8 cellular contexts compared by ENCODE assay signal in the genomic region with DNA sequence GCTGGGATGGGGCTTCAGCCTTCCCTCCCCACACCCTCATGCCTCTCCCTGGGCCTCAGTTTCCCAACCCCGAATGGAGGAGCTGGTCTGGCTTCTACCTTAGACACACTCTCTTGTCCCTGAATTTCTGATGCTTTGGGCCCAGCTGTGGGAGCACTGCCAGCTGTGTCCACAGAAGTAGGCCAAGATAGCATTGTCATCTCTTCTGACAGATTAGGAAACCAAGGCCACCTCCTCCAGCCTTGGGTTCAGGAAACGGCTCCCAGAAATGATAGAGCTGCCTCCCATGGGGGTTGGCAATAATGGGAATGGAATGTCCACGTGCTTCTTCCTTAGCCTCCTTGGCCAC. TPM values are rescaled to one million over a fixed set of nuclear protein-coding genes. Genes with fewer than 3 reads are reported as not detected.
DNase-seq lines count a peak whose midpoint lies in the region; ATAC-seq, FAIRE-seq and TF ChIP-seq lines count a peak whose summit lies in the region.

No MANE protein-coding gene starts in this region.

- no peak for TF ChIP-seq EP300 in SK-N-SH (IDR thresholded peaks at IDR 0.05; ENCODE audit: borderline replicate concordance in 1 of 2, low read depth in 1 of 2, low read length in 1 of 2)

- H4K20me1 ChIP-seq in SK-N-SH (ENCODE audit: insufficient read depth) (peaks cover 18% of the 10 kb centered on the region; the same call in 1 of the 2 replicates), keratinocyte (ENCODE audit: control insufficient read depth, extremely low read depth, insufficient read depth, low read length) (peaks cover 24% of the 10 kb centered on the region)

- FAIRE-seq in keratinocyte (lab: Jason Lieb, UNC), result no peak

- no peak for ATAC-seq in SK-N-SH treated with all-trans-retinoic acid at 6 μM for 48 hours
- ATAC-seq in activated naive CD4-positive, alpha-beta T cell treated with anti-CD3 and anti-CD28 coated beads, Interleukin-2, amount 50 U/mL, for 72 hours, result no peak

- H3K9me1 ChIP-seq in keratinocyte (ENCODE audit: control insufficient read depth, extremely low read depth, insufficient read depth, low read length), result peaks cover 8% of the 10 kb centered on the region

- CTCF ChIA-PET in SK-N-SH (lab: Yijun Ruan, JAX), result interaction anchor here (0.8 to 2.1 kb wide), 5 partner anchors 10 to 123 kb away, joined by 3 to 8 read pairs (median 5); no protein-coding TSS in a partner anchor

- dilution Hi-C loops in keratinocyte (cut with MboI; ENCODE audit: extremely low pct_ligation_motif_present, low sequenced_read_pairs), result no loop called here

- no peak for TF ChIP-seq RAD21 in SK-N-SH (IDR thresholded peaks at IDR 0.05; ENCODE audit: low read length)

- H3K4me1 ChIP-seq in SK-N-SH (ENCODE audit: control insufficient read depth in 1 of 2, insufficient read depth in 2 of 2, low read depth in 1 of 2, low read length in 1 of 2) (peaks cover 13 to 43% of the 10 kb centered on the region in 2 experiments; a peak in 3 of 4 replicates), keratinocyte (ENCODE audit: control insufficient read depth, extremely low read depth, insufficient read depth, low read length) (peaks cover 28% of the 10 kb centered on the region), stomach smooth muscle (ENCODE audit: control insufficient read depth, insufficient read depth, low read length) (peaks cover 29% of the 10 kb centered on the region)

- H3K4me3 ChIP-seq in SK-N-SH (ENCODE audit: low read depth in 2 of 2, low read length in 1 of 2) (peak overlapping the region; percentile 95 to 96), keratinocyte (ENCODE audit: control insufficient read depth in 2 of 3, extremely low read depth in 1 of 3, insufficient read depth in 2 of 3, low read depth in 1 of 3, low read length in 3 of 3) (peak overlapping the region; percentile 76 to 87 (median 80)), stomach smooth muscle (ENCODE audit: low read length in 2 of 2) (peak overlapping the region; percentile 66 to 84)

- peak overlapping the region; percentile 99 for H3K4me2 ChIP-seq in SK-N-SH
- peak overlapping the region; percentile 98 for H3K4me2 ChIP-seq in keratinocyte (ENCODE audit: control insufficient read depth, extremely low read depth, insufficient read depth, low read depth, low read length)

- WGBS in SK-N-SH (ENCODE audit: low lambda C conversion rate), result 90% methylated on average over 1 of the region's 3 CpGs

- peaks cover 42 to 45% of the 10 kb centered on the region in 2 donors for H3K36me3 Mint-ChIP-seq in activated naive CD4-positive, alpha-beta T cell treated with anti-CD3 and anti-CD28 coated beads, Interleukin-2, amount 50 U/mL, for 72 hours

- H3K79me2 ChIP-seq in SK-N-SH (ENCODE audit: insufficient read depth), result peaks cover 50% of the 10 kb centered on the region
- peaks cover 43% of the 10 kb centered on the region for H3K79me2 ChIP-seq in keratinocyte (ENCODE audit: control insufficient read depth, insufficient read depth, low read length)

- H3K9ac ChIP-seq in SK-N-SH (peak overlapping the region; percentile 96), keratinocyte (ENCODE audit: control insufficient read depth, extremely low read depth, insufficient read depth, low read length) (peak overlapping the region; percentile 97), stomach smooth muscle (ENCODE audit: low read length in 2 of 2) (peak overlapping the region; percentile 80 to 84)

- H3K36me3 ChIP-seq in SK-N-SH (replicated peaks in 1 of 2; ENCODE audit: control insufficient read depth in 1 of 2, insufficient read depth in 2 of 2, low read length in 1 of 2) (peaks cover 41 to 46% of the 10 kb centered on the region in 2 experiments), keratinocyte (ENCODE audit: control insufficient read depth in 2 of 2, extremely low read depth in 1 of 2, insufficient read depth in 2 of 2, low read length in 2 of 2) (peaks cover 37 to 49% of the 10 kb centered on the region in 2 experiments), stomach smooth muscle (ENCODE audit: control insufficient read depth in 2 of 2, insufficient read depth in 2 of 2, low read length in 2 of 2) (peaks cover 37 to 39% of the 10 kb centered on the region in 2 donors)

- POLR2A ChIA-PET in SK-N-SH (lab: Yijun Ruan, JAX), result no interaction called here

- no peak for TF ChIP-seq CTCF in SK-N-SH (IDR thresholded peaks at IDR 0.05)
- no peak for TF ChIP-seq CTCF in keratinocyte (optimal IDR thresholded peaks at IDR 0.05 in 1 of 3, IDR thresholded peaks at IDR 0.05 in 1 of 3, conservative IDR thresholded peaks at IDR 0.05 in 1 of 3; ENCODE audit: extremely low read depth in 1 of 3, insufficient read depth in 2 of 3, low read length in 3 of 3)

- H3K27ac Mint-ChIP-seq in activated naive CD4-positive, alpha-beta T cell treated with anti-CD3 and anti-CD28 coated beads, Interleukin-2, amount 50 U/mL, for 72 hours, result peak overlapping the region; percentile 95 to 96

- H3K9me3 ChIP-seq in SK-N-SH (no peaks in the 10 kb centered on the region), keratinocyte (ENCODE audit: control insufficient read depth, low read depth, low read length) (no peaks in the 10 kb centered on the region), stomach smooth muscle (ENCODE audit: control insufficient read depth in 2 of 2, low read length in 2 of 2) (no peaks in the 10 kb centered on the region)

- DNase-seq in SK-N-SH, result no peak
- peak in 1 of 2 donors; percentile 3 for DNase-seq in activated naive CD4-positive, alpha-beta T cell treated with anti-CD3 and anti-CD28 coated beads, Interleukin-2, amount 50 U/mL, for 72 hours (ENCODE audit: low spot score in 2 of 2)
- DNase-seq in keratinocyte (ENCODE audit: low read depth, low spot score), result no peak
- no peak for DNase-seq in NOMO-1 (lab: John Stamatoyannopoulos, UW; ENCODE audit: unreplicated experiment in 2 of 2)
- DNase-seq in NCI-H82 (lab: John Stamatoyannopoulos, UW), result no peak
- no peak for DNase-seq in NCI-H82 treated with DMSO at 0.1 percent for 48 hours (lab: John Stamatoyannopoulos, UW; ENCODE audit: unreplicated experiment)

- no peaks in the 10 kb centered on the region for H3F3A ChIP-seq in SK-N-SH (replicated peaks; ENCODE audit: insufficient read depth)

- H3K27me3 ChIP-seq in SK-N-SH (ENCODE audit: insufficient read depth), result no peaks in the 10 kb centered on the region
- no peaks in the 10 kb centered on the region for H3K27me3 ChIP-seq in keratinocyte (ENCODE audit: control insufficient read depth, extremely low read depth, insufficient read depth, low read length)
- no peaks in the 10 kb centered on the region for H3K27me3 ChIP-seq in stomach smooth muscle (ENCODE audit: control insufficient read depth in 1 of 2, insufficient read depth in 2 of 2, low read length in 2 of 2)

- H2AFZ ChIP-seq in SK-N-SH (ENCODE audit: low read depth), result no peak overlapping the region
- no peak overlapping the region for H2AFZ ChIP-seq in keratinocyte (ENCODE audit: control insufficient read depth, low read length)

- H3K9me3 Mint-ChIP-seq in activated naive CD4-positive, alpha-beta T cell treated with anti-CD3 and anti-CD28 coated beads, Interleukin-2, amount 50 U/mL, for 72 hours, result no peaks in the 10 kb centered on the region

- no peaks in the 10 kb centered on the region for H3K9me2 ChIP-seq in SK-N-SH

- peak overlapping the region in 1 of 2 experiments; percentile 70; a peak in 2 of 4 replicates for H3K27ac ChIP-seq in SK-N-SH (ENCODE audit: low read depth in 2 of 2, low read length in 1 of 2)
- H3K27ac ChIP-seq in keratinocyte (ENCODE audit: control insufficient read depth, insufficient read depth, low read length), result peak overlapping the region; percentile 91
- H3K27ac ChIP-seq in stomach smooth muscle (ENCODE audit: low read length), result peak overlapping the region; percentile 71

TF ChIP-seq in SK-N-SH, 30 proteins besides CTCF, POLR2A, EP300 and RAD21 (continues in another document):
- TF ChIP-seq PBX3 (IDR thresholded peaks at IDR 0.05) (no peak), FOXM1 (IDR thresholded peaks at IDR 0.05; ENCODE audit: low read depth) (no peak), NRF1 (IDR thresholded peaks at IDR 0.05; ENCODE audit: low read depth, low read length) (no peak), SMC3 (IDR thresholded peaks at IDR 0.05; ENCODE audit: low read depth, low read length) (no peak)

TF ChIP-seq in SK-N-SH treated with all-trans-retinoic acid at 6 μM for 48 hours, 23 proteins besides CTCF, POLR2A, EP300 and RAD21 (continues in another document):
- TF ChIP-seq BACH2 (CRISPR knock-in tag; IDR thresholded peaks at IDR 0.05; ENCODE audit: borderline replicate concordance) (no peak), ZNF70 (CRISPR knock-in tag; IDR thresholded peaks at IDR 0.05) (no peak), RARB (CRISPR knock-in tag; IDR thresholded peaks at IDR 0.05) (no peak), ZFP30 (CRISPR knock-in tag; IDR thresholded peaks at IDR 0.05) (no peak), POU6F1 (CRISPR knock-in tag; IDR thresholded peaks at IDR 0.05; ENCODE audit: borderline replicate concordance, low read depth) (no peak), ARNTL (CRISPR knock-in tag; IDR thresholded peaks at IDR 0.05; ENCODE audit: borderline replicate concordance, low read depth) (no peak), CSDC2 (CRISPR knock-in tag; IDR thresholded peaks at IDR 0.05) (no peak)

RNA-seq across cellular contexts. Expression of gene PPIF, which starts 1.3 kb away (rescaled TPM):
- polyA plus RNA-seq in SK-N-SH (2012; rRNA removed) (73.8 and 85.9 TPM in 2 replicates), keratinocyte (69.1 to 124 TPM (median 71.3 TPM) in 3 replicates)
- 64.9 and 80.6 TPM in 2 replicates for polyA plus RNA-seq in SK-N-SH (2012; cell fraction: cytosol; rRNA removed)
- 163 and 169 TPM in 2 replicates for polyA plus RNA-seq in SK-N-SH (2012; cell fraction: nucleus; rRNA removed)
- 100 to 1,000 TPM in 1 of 2 donors, 10 to 100 TPM in 1; 60.2 to 144 TPM for total RNA-seq in activated naive CD4-positive, alpha-beta T cell treated with anti-CD3 and anti-CD28 coated beads, Interleukin-2, amount 50 U/mL, for 72 hours
- 132 TPM for polyA plus RNA-seq in keratinocyte (2011; ENCODE audit: low read depth)
- 97.5 and 105 TPM in 2 replicates for polyA plus RNA-seq in keratinocyte (2011; cell fraction: cytosol; rRNA removed)
- 177 and 186 TPM in 2 replicates for polyA plus RNA-seq in keratinocyte (2011; cell fraction: nucleus; rRNA removed)
- 79.7 and 311 TPM in 2 replicates for polyA plus RNA-seq in keratinocyte (2012; ENCODE audit: low replicate concordance)
- 69.4 to 302 TPM (median 83.7 TPM) in 3 replicates for polyA minus RNA-seq in keratinocyte
- polyA minus RNA-seq in keratinocyte (2011; cell fraction: cytosol; rRNA and poly(A)+ RNA removed), result 61.2 TPM
- 70.6 and 70.8 TPM in 2 replicates for polyA minus RNA-seq in keratinocyte (2011; cell fraction: nucleus; rRNA and poly(A)+ RNA removed)
